17 cellular contexts compared by ENCODE assay signal in genomic region chr22:35735622-35736021, GRCh38. TPM values are rescaled to one million over a fixed set of nuclear protein-coding genes. Genes with fewer than 3 reads are reported as not detected.
A peak's percentile ranks its signal among the peaks of the same experiment; 100 is the strongest.
DNase-seq lines count a peak whose midpoint lies in the region; ATAC-seq and TF ChIP-seq lines count a peak whose summit lies in the region.
"Had no signal": no experiment of that assay in that cellular context is flagged by ENCODE, and none has a peak within 500 bp of the region (broad histone marks: within the 10 kb centered on the region; RNA-seq: fewer than 3 reads in every experiment).

No MANE protein-coding gene starts in this region.

- no peak overlapping the region for H3K4me3 ChIP-seq in cardiac muscle cell
- H3K4me3 ChIP-seq in left ventricle myocardium inferior = no peak overlapping the region
- H3K4me3 ChIP-seq: BLaER1, GM12878 had no signal

- ATAC-seq in HG03378 (IDR thresholded peaks at IDR 0.05; ENCODE audit: unreplicated experiment) = no peak
- ATAC-seq: GM12878 had no signal

- H3K4me1 ChIP-seq in cardiac muscle cell (ENCODE audit: low read depth) (peaks cover 7% of the 10 kb centered on the region), left ventricle myocardium inferior (peaks cover 28% of the 10 kb centered on the region)
- H3K4me1 ChIP-seq: BLaER1, Caco-2 had no signal

- H3K4me3 Mint-ChIP-seq in brain (no peak overlapping the region), nephron progenitor cell (no peak overlapping the region), type B pancreatic cell (no peak overlapping the region)
- H3K4me3 Mint-ChIP-seq: CD8-positive, alpha-beta memory T cell had no signal

- H3K27ac Mint-ChIP-seq in brain (peak overlapping the region in 3 of 5 experiments; percentile 26 to 72 (median 44)), nephron progenitor cell (peak overlapping the region; percentile 84), type B pancreatic cell (peak overlapping the region; percentile 55)
- H3K27ac Mint-ChIP-seq: CD8-positive, alpha-beta memory T cell had no signal

- H3K36me3 ChIP-seq in cardiac muscle cell (no peaks in the 10 kb centered on the region), left ventricle myocardium inferior (peaks cover 16% of the 10 kb centered on the region)
- H3K36me3 ChIP-seq: BLaER1 had no signal

- H3K4me1 Mint-ChIP-seq in brain (peaks cover 17% of the 10 kb centered on the region), nephron progenitor cell (no peaks in the 10 kb centered on the region), type B pancreatic cell (ENCODE audit: unreplicated experiment) (peaks cover 8% of the 10 kb centered on the region)
- H3K4me1 Mint-ChIP-seq: CD8-positive, alpha-beta memory T cell had no signal

- TF ChIP-seq CTCF in cardiac muscle cell (IDR thresholded peaks at IDR 0.05; ENCODE audit: low read depth, low read length) = no peak
- TF ChIP-seq CTCF in left ventricle myocardium inferior (IDR thresholded peaks at IDR 0.05; ENCODE audit: borderline replicate concordance) = no peak
- no peak for TF ChIP-seq CTCF in brain (conservative IDR thresholded peaks at IDR 0.05)
- no peak for TF ChIP-seq CTCF in nephron progenitor cell (IDR thresholded peaks at IDR 0.05)
- TF ChIP-seq CTCF in type B pancreatic cell (conservative IDR thresholded peaks at IDR 0.05) = no peak

- H3K36me3 Mint-ChIP-seq in brain (peaks cover 12% of the 10 kb centered on the region), nephron progenitor cell (ENCODE audit: low read depth) (peaks cover 42% of the 10 kb centered on the region), type B pancreatic cell (peaks cover 30% of the 10 kb centered on the region)
- H3K36me3 Mint-ChIP-seq: CD8-positive, alpha-beta memory T cell had no signal

- H3K9me3 Mint-ChIP-seq in brain (peaks cover 0 to 3% (median 0%) of the 10 kb centered on the region in 5 experiments), nephron progenitor cell (no peaks in the 10 kb centered on the region), type B pancreatic cell (peaks cover 9% of the 10 kb centered on the region)
- H3K9me3 Mint-ChIP-seq: CD8-positive, alpha-beta memory T cell had no signal

- H3K27ac ChIP-seq in cardiac muscle cell = peak overlapping the region; percentile 35
- H3K27ac ChIP-seq in left ventricle myocardium inferior (replicated peaks) = no peak overlapping the region
- H3K27ac ChIP-seq: 22Rv1, BLaER1 had no signal

- DNase-seq in cardiac muscle cell (ENCODE audit: low read depth in 1 of 2, low spot score in 1 of 2) (no peak), left ventricle myocardium inferior (no peak), nephron progenitor cell (no peak), type B pancreatic cell (ENCODE audit: extremely low spot score, unreplicated experiment) (no peak), posterior vena cava (ENCODE audit: low spot score) (no peak), DMS 273 treated with DMSO at 0.1 percent for 48 hours (lab: John Stamatoyannopoulos, UW) (no peak)
- DNase-seq: AML-193; Caco-2; CD8-positive, alpha-beta memory T cell; HCEC 1CT had no signal

- no peaks in the 10 kb centered on the region for H3K27me3 ChIP-seq in cardiac muscle cell
- no peaks in the 10 kb centered on the region for H3K27me3 ChIP-seq in left ventricle myocardium inferior (ENCODE audit: low read depth)

- H3K9me3 ChIP-seq in cardiac muscle cell (ENCODE audit: low read depth) (no peaks in the 10 kb centered on the region), left ventricle myocardium inferior (replicated peaks) (no peaks in the 10 kb centered on the region)
- H3K9me3 ChIP-seq: BLaER1, Caco-2 had no signal

- H3K27me3 Mint-ChIP-seq in brain (peaks cover 4% of the 10 kb centered on the region), nephron progenitor cell (ENCODE audit: low read depth, poor library complexity) (peaks cover 2% of the 10 kb centered on the region), type B pancreatic cell (peaks cover 5% of the 10 kb centered on the region)

- intact Hi-C loops in left ventricle myocardium inferior (cut with micrococcal nuclease) (loop anchor here (10.0 kb wide), 1 partner anchor 61 kb away; no protein-coding TSS in a partner anchor), posterior vena cava (cut with DNase I) (no loop called here)

RNA-seq across cellular contexts. Expression of gene APOL5, which starts 17.9 kb away (rescaled TPM):
- not detected in 2 replicates for total RNA-seq in cardiac muscle cell
- polyA plus RNA-seq in cardiac muscle cell = not detected in 2 replicates
- not detected for total RNA-seq in left ventricle myocardium inferior
- polyA plus RNA-seq in brain (ENCODE audit: insufficient read depth, low read depth, low replicate concordance) = not detected
- not detected in 2 replicates for total RNA-seq in type B pancreatic cell (ENCODE audit: low replicate concordance)
- not detected for total RNA-seq in posterior vena cava
- total RNA-seq: Caco-2; CD8-positive, alpha-beta memory T cell; G401; GM12878; H1 had no signal
- polyA plus RNA-seq: CD8-positive, alpha-beta memory T cell; GM12878; H1 had no signal
